ENCODE assay signal across 22 cellular contexts in genomic region chr6:41494212-41495115, GRCh38. TPM values are rescaled to one million over a fixed set of nuclear protein-coding genes. Genes with fewer than 3 reads are reported as not detected.
DNase-seq lines count a peak whose midpoint lies in the region; ATAC-seq and TF ChIP-seq lines count a peak whose summit lies in the region.
"Had no signal": no experiment of that assay in that cellular context is flagged by ENCODE, and none has a peak within 500 bp of the region (broad histone marks: within the 10 kb centered on the region; RNA-seq: fewer than 3 reads in every experiment).

No MANE protein-coding gene starts in this region.

- H3K27me3 Mint-ChIP-seq in IgD-negative memory B cell, result peaks cover 3% of the 10 kb centered on the region
- peaks cover 85% of the 10 kb centered on the region for H3K27me3 Mint-ChIP-seq in WTC11 (ENCODE audit: low read depth)
- no peaks in the 10 kb centered on the region for H3K27me3 Mint-ChIP-seq in progenitor cell of endocrine pancreas
- H3K27me3 Mint-ChIP-seq: activated naive CD4-positive, alpha-beta T cell treated with anti-CD3 and anti-CD28 coated beads, Interleukin-2, amount 50 U/mL, for 24 hours had no signal

- no peaks in the 10 kb centered on the region for H3K36me3 ChIP-seq in iPS-20b (ENCODE audit: insufficient read depth, low read depth, low read length)

- no peak for TF ChIP-seq CTCF in WTC11 (IDR thresholded peaks at IDR 0.05)
- no peak for TF ChIP-seq CTCF in progenitor cell of endocrine pancreas (IDR thresholded peaks at IDR 0.05; ENCODE audit: unreplicated experiment)

- no peak overlapping the region for H3K27ac ChIP-seq in iPS-20b (ENCODE audit: low read length)
- H3K27ac ChIP-seq: body of pancreas, epithelial cell of prostate, parathyroid adenoma had no signal

- POLR2A ChIA-PET in WTC11 (lab: Charles Lee), result no interaction called here

- CTCF ChIA-PET in WTC11 (lab: Charles Lee), result interaction anchor here (1.2 kb wide), 2 partner anchors 10 to 83 kb away, joined by 3 read pairs; no protein-coding TSS in a partner anchor

- peak overlapping the region; percentile 49; the same call in 1 of the 2 replicates for H3K9ac ChIP-seq in iPS-20b (ENCODE audit: low read depth, low read length)
- H3K9ac ChIP-seq: parathyroid adenoma had no signal

- DNase-seq in WTC11 (ENCODE audit: low spot score) (no peak), progenitor cell of endocrine pancreas (ENCODE audit: low spot score, unreplicated experiment) (no peak), HuH-7.5 (ENCODE audit: low spot score) (no peak), 8988T (no peak), H4 (ENCODE audit: low spot score) (no peak)
- DNase-seq: activated CD4-positive, alpha-beta T cell treated with anti-CD3 and anti-CD28 coated beads, Interleukin-2, amount 50 U/mL, for 48 hours; activated T-cell treated with anti-CD3 and anti-CD28 coated beads for 4 hours; AML-193; body of pancreas; HFFc6; left ventricle myocardium superior; NCI-H187; Right ventricle myocardium superior; stimulated activated CD4-positive, alpha-beta T cell treated with anti-CD3 and anti-CD28 coated beads, Interleukin-4, amount 100 ng/mL, for 24 hours; T-helper 1 cell had no signal

- peak; percentile 60 for ATAC-seq in WTC11
- no peak for ATAC-seq in HG03565 (IDR thresholded peaks at IDR 0.05; ENCODE audit: unreplicated experiment)
- ATAC-seq: body of pancreas, left ventricle myocardium superior had no signal

- peak overlapping the region; percentile 50; the same call in 1 of the 2 replicates for H3K4me3 ChIP-seq in iPS-20b (ENCODE audit: low read length)
- H3K4me3 ChIP-seq: body of pancreas, smooth muscle cell had no signal

- H3K9me3 ChIP-seq in iPS-20b (ENCODE audit: insufficient read depth, low read depth, low read length), result no peaks in the 10 kb centered on the region
- H3K9me3 ChIP-seq: body of pancreas had no signal

- H3K4me1 Mint-ChIP-seq in IgD-negative memory B cell (peaks cover 4 to 5% (median 5%) of the 10 kb centered on the region in 3 donors), WTC11 (peaks cover 44% of the 10 kb centered on the region), progenitor cell of endocrine pancreas (ENCODE audit: low read depth) (peaks cover 42% of the 10 kb centered on the region)
- H3K4me1 Mint-ChIP-seq: activated naive CD4-positive, alpha-beta T cell treated with anti-CD3 and anti-CD28 coated beads, Interleukin-2, amount 50 U/mL, for 24 hours had no signal

- H3K27me3 ChIP-seq in iPS-20b (ENCODE audit: insufficient read depth, low read length), result peaks cover 93% of the 10 kb centered on the region
- H3K27me3 ChIP-seq: body of pancreas had no signal

- H3K27ac Mint-ChIP-seq in IgD-negative memory B cell (peak overlapping the region in 2 of 3 donors; percentile 24 to 83), WTC11 (no peak overlapping the region), progenitor cell of endocrine pancreas (peak overlapping the region; percentile 46)
- H3K27ac Mint-ChIP-seq: activated naive CD4-positive, alpha-beta T cell treated with anti-CD3 and anti-CD28 coated beads, Interleukin-2, amount 50 U/mL, for 24 hours; HFFc6 had no signal

- H3K36me3 Mint-ChIP-seq in IgD-negative memory B cell (no peaks in the 10 kb centered on the region), WTC11 (no peaks in the 10 kb centered on the region), progenitor cell of endocrine pancreas (ENCODE audit: insufficient read depth) (no peaks in the 10 kb centered on the region)
- H3K36me3 Mint-ChIP-seq: activated naive CD4-positive, alpha-beta T cell treated with anti-CD3 and anti-CD28 coated beads, Interleukin-2, amount 50 U/mL, for 24 hours had no signal

- H3K9me3 Mint-ChIP-seq in IgD-negative memory B cell (no peaks in the 10 kb centered on the region), WTC11 (no peaks in the 10 kb centered on the region), progenitor cell of endocrine pancreas (ENCODE audit: low read depth) (no peaks in the 10 kb centered on the region)
- H3K9me3 Mint-ChIP-seq: activated naive CD4-positive, alpha-beta T cell treated with anti-CD3 and anti-CD28 coated beads, Interleukin-2, amount 50 U/mL, for 24 hours; HFFc6 had no signal

- H3K4me3 Mint-ChIP-seq in IgD-negative memory B cell (no peak overlapping the region), WTC11 (peak overlapping the region; percentile 29), progenitor cell of endocrine pancreas (ENCODE audit: low read depth) (peak overlapping the region; percentile 41)
- H3K4me3 Mint-ChIP-seq: activated naive CD4-positive, alpha-beta T cell treated with anti-CD3 and anti-CD28 coated beads, Interleukin-2, amount 50 U/mL, for 24 hours; HFFc6 had no signal

- peaks cover 30% of the 10 kb centered on the region; the same call in 1 of the 2 replicates for H3K4me1 ChIP-seq in iPS-20b (ENCODE audit: insufficient read depth, low read length)
- H3K4me1 ChIP-seq: body of pancreas, parathyroid adenoma had no signal

TF ChIP-seq in WTC11, 78 proteins besides CTCF, POLR2A, EP300 and RAD21:
- no peak for TF ChIP-seq ZNF263 (CRISPR knock-in tag; IDR thresholded peaks at IDR 0.05; ENCODE audit: low read depth)
- no peak for TF ChIP-seq ELF4 (CRISPR knock-in tag; IDR thresholded peaks at IDR 0.05; ENCODE audit: low read depth)
- TF ChIP-seq E2F1 (CRISPR knock-in tag; IDR thresholded peaks at IDR 0.05), result no peak
- TF ChIP-seq NFATC4 (CRISPR knock-in tag; IDR thresholded peaks at IDR 0.05), result no peak
- TF ChIP-seq ATF1 (CRISPR knock-in tag; IDR thresholded peaks at IDR 0.05), result no peak
- no peak for TF ChIP-seq TEAD1 (CRISPR knock-in tag; IDR thresholded peaks at IDR 0.05)
- no peak for TF ChIP-seq TCF7 (CRISPR knock-in tag; IDR thresholded peaks at IDR 0.05; ENCODE audit: low read depth)
- no peak for TF ChIP-seq CDX4 (CRISPR knock-in tag; IDR thresholded peaks at IDR 0.05; ENCODE audit: borderline replicate concordance)
- TF ChIP-seq, protein P1, sequence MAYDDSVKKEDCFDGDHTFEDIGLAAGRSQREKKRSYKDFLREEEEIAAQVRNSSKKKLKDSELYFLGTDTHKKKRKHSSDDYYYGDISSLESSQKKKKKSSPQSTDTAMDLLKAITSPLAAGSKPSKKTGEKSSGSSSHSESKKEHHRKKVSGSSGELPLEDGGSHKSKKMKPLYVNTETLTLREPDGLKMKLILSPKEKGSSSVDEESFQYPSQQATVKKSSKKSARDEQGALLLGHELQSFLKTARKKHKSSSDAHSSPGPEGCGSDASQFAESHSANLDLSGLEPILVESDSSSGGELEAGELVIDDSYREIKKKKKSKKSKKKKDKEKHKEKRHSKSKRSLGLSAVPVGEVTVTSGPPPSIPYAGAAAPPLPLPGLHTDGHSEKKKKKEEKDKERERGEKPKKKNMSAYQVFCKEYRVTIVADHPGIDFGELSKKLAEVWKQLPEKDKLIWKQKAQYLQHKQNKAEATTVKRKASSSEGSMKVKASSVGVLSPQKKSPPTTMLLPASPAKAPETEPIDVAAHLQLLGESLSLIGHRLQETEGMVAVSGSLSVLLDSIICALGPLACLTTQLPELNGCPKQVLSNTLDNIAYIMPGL (CRISPR knock-in tag; IDR thresholded peaks at IDR 0.05), result no peak
- no peak for TF ChIP-seq ARID4B (CRISPR knock-in tag; IDR thresholded peaks at IDR 0.05; ENCODE audit: borderline replicate concordance)

RNA-seq across cellular contexts. Expression of gene FOXP4, which starts 51.7 kb away (rescaled TPM):
- 2.6 TPM for polyA plus RNA-seq in IgD-negative memory B cell
- 19.5 to 36.6 TPM (median 19.8 TPM) in 3 replicates for total RNA-seq in WTC11 (2021)
- total RNA-seq in progenitor cell of endocrine pancreas, result 124 and 137 TPM in 2 replicates
- total RNA-seq in H4 (2014; rRNA removed; shearing (Covaris generic)), result 2.7 and 3.1 TPM in 2 replicates

Comparison
In these comparisons a context has a peak if more than half of its experiments do, and no peak if none do; other contexts are left out.
1. H3K4me3 Mint-ChIP-seq: peak in WTC11 (single experiment) and progenitor cell of endocrine pancreas (single experiment); none in IgD-negative memory B cell (0 of 4).